ENCODE assay signal across 21 cellular contexts in genomic region chr1:37347104-37347503, GRCh38.
DNase-seq lines count a peak whose midpoint lies in the region; FAIRE-seq and TF ChIP-seq lines count a peak whose summit lies in the region.
"Had no signal": no experiment of that assay in that cellular context is flagged by ENCODE, and none has a peak within 500 bp of the region (broad histone marks: within the 10 kb centered on the region; RNA-seq: fewer than 3 reads in every experiment).

No MANE protein-coding gene starts in this region.

- DNase-seq in DMS79 (lab: John Stamatoyannopoulos, UW) (peak; percentile 89), NCI-H2029 (lab: John Stamatoyannopoulos, UW) (peak; percentile 79), NCI-H69 (lab: John Stamatoyannopoulos, UW) (peak; percentile 21), GM12891 (ENCODE audit: insufficient read length, low spot score) (no peak), foreskin melanocyte (no peak)
- DNase-seq in activated naive CD4-positive, alpha-beta T cell treated with anti-CD3 and anti-CD28 coated beads for 36 hours: no peak
- DNase-seq in stimulated activated CD4-positive, alpha-beta T cell treated with anti-CD3 and anti-CD28 coated beads, Interleukin-4, amount 100 ng/mL, for 4 hours: no peak
- DNase-seq: C1 segment of cervical spinal cord; CD8-positive, alpha-beta memory T cell; DND-41; GM23248; HCEC 1CT; Karpas-422; NCI-H1694 treated with DMSO at 0.1 percent for 48 hours; NCI-H2171 treated with DMSO at 0.1 percent for 48 hours; SHP77 had no signal

- H3K27me3 Mint-ChIP-seq in activated naive CD4-positive, alpha-beta T cell treated with anti-CD3 and anti-CD28 coated beads for 36 hours (ENCODE audit: low read depth): peaks cover 3% of the 10 kb centered on the region

- no peak overlapping the region for H3K4me3 Mint-ChIP-seq in activated naive CD4-positive, alpha-beta T cell treated with anti-CD3 and anti-CD28 coated beads for 36 hours
- H3K4me3 Mint-ChIP-seq: CD8-positive, alpha-beta memory T cell; IgD-negative memory B cell had no signal

- H3K27me3 ChIP-seq in BLaER1: no peaks in the 10 kb centered on the region

- peaks cover 18% of the 10 kb centered on the region for H3K4me1 ChIP-seq in BLaER1
- H3K4me1 ChIP-seq: A549 had no signal

- H3K4me2 ChIP-seq in BLaER1: peak overlapping the region; percentile 59
- H3K4me2 ChIP-seq: A549 had no signal

- no peak for FAIRE-seq in GM12891 (lab: Jason Lieb, UNC)
- FAIRE-seq: A549, G401.6 had no signal

- H3K9ac ChIP-seq in BLaER1: no peak overlapping the region
- H3K9ac ChIP-seq: GM23248 had no signal

- no peaks in the 10 kb centered on the region for H3K9me3 ChIP-seq in BLaER1
- H3K9me3 ChIP-seq: A549 had no signal

- no peaks in the 10 kb centered on the region for H3K36me3 ChIP-seq in BLaER1

- intact Hi-C loops in activated naive CD4-positive, alpha-beta T cell treated with anti-CD3 and anti-CD28 coated beads for 36 hours (cut with micrococcal nuclease): no loop called here

- no peak overlapping the region for H3K4me3 ChIP-seq in BLaER1
- H3K4me3 ChIP-seq: A549, GM23248, SK-N-MC had no signal

- H3K4me1 Mint-ChIP-seq in activated naive CD4-positive, alpha-beta T cell treated with anti-CD3 and anti-CD28 coated beads for 36 hours (ENCODE audit: low read depth): no peaks in the 10 kb centered on the region
- H3K4me1 Mint-ChIP-seq: CD8-positive, alpha-beta memory T cell had no signal

- no peak overlapping the region for H3K27ac ChIP-seq in BLaER1
- H3K27ac ChIP-seq: A549, GM23248, SK-N-MC had no signal

- H3K36me3 Mint-ChIP-seq in activated naive CD4-positive, alpha-beta T cell treated with anti-CD3 and anti-CD28 coated beads for 36 hours (ENCODE audit: low read depth): no peaks in the 10 kb centered on the region
- H3K36me3 Mint-ChIP-seq: CD8-positive, alpha-beta memory T cell had no signal

- H3K27ac Mint-ChIP-seq in activated naive CD4-positive, alpha-beta T cell treated with anti-CD3 and anti-CD28 coated beads for 36 hours: no peak overlapping the region
- H3K27ac Mint-ChIP-seq: CD8-positive, alpha-beta memory T cell had no signal

- CTCF ChIA-PET in activated naive CD4-positive, alpha-beta T cell treated with anti-CD3 and anti-CD28 coated beads for 36 hours (lab: Charles Lee): no interaction called here

- H3K9me3 Mint-ChIP-seq in activated naive CD4-positive, alpha-beta T cell treated with anti-CD3 and anti-CD28 coated beads for 36 hours: no peaks in the 10 kb centered on the region
- H3K9me3 Mint-ChIP-seq: CD8-positive, alpha-beta memory T cell; IgD-negative memory B cell had no signal

- no peak for TF ChIP-seq POLR2A in GM12891 (IDR thresholded peaks at IDR 0.05; ENCODE audit: low read depth, low read length)

- no peaks in the 10 kb centered on the region for H4K20me1 ChIP-seq in BLaER1

TF ChIP-seq in GM12891, 5 proteins besides CTCF, POLR2A, EP300 and RAD21:
- TF ChIP-seq TAF1 (IDR thresholded peaks at IDR 0.05; ENCODE audit: low read depth, low read length): no peak

Comparison
In these comparisons a context has a peak if more than half of its experiments do, and no peak if none do; other contexts are left out.
1. DNase-seq: peak in DMS79 (single experiment), NCI-H2029 (single experiment) and NCI-H69 (single experiment); none in activated naive CD4-positive, alpha-beta T cell treated with anti-CD3 and anti-CD28 coated beads for 36 hours (single experiment), GM12891 (single experiment), stimulated activated CD4-positive, alpha-beta T cell treated with anti-CD3 and anti-CD28 coated beads, Interleukin-4, amount 100 ng/mL, for 4 hours (0 of 2) and foreskin melanocyte (single experiment).